8 cellular contexts compared by ENCODE assay signal in genomic region chr3:184361532-184361931, GRCh38. TPM values are rescaled to one million over a fixed set of nuclear protein-coding genes. Genes with fewer than 3 reads are reported as not detected.
DNase-seq lines count a peak whose midpoint lies in the region; ATAC-seq, FAIRE-seq and TF ChIP-seq lines count a peak whose summit lies in the region.

CLCN2 (minus strand) TSS chr3:184361605; CDS start chr3:184361479, 126 bp downstream.
POLR2H (plus strand) TSS chr3:184361710; CDS start chr3:184363493, 1,783 bp downstream.

- DNase-seq in Caki2 (ENCODE audit: low read depth) = peak; percentile 78
- DNase-seq in brain microvascular endothelial cell = no peak
- DNase-seq in immature natural killer cell = peak; percentile 45 to 48 (median 47)
- DNase-seq in small intestine = peak; percentile 68

- ATAC-seq in GM19455 (IDR thresholded peaks at IDR 0.05; ENCODE audit: unreplicated experiment) = peak; percentile 38
- no peak for ATAC-seq in HG03159 (IDR thresholded peaks at IDR 0.05; ENCODE audit: unreplicated experiment)

- peaks cover 14% of the 10 kb centered on the region for H3K27me3 ChIP-seq in HUES6 (ENCODE audit: control insufficient read depth, insufficient read depth, low read length)
- H3K27me3 ChIP-seq in SU-DHL-6 (ENCODE audit: low read length) = no peaks in the 10 kb centered on the region
- no peaks in the 10 kb centered on the region for H3K27me3 ChIP-seq in brain microvascular endothelial cell (replicated peaks)
- no peaks in the 10 kb centered on the region for H3K27me3 ChIP-seq in small intestine (ENCODE audit: control insufficient read depth in 2 of 2, insufficient read depth in 2 of 2, low read length in 2 of 2)

- H2AFZ ChIP-seq in SU-DHL-6 (ENCODE audit: low read depth, low read length, severe bottlenecking) = peak within 1 kb of the TSS; percentile 89

- H3F3A ChIP-seq in SU-DHL-6 (ENCODE audit: insufficient read depth) = no peaks in the 10 kb centered on the region

- no peaks in the 10 kb centered on the region for H3K9me2 ChIP-seq in SU-DHL-6 (replicated peaks; ENCODE audit: insufficient read depth, low read length)

- TF ChIP-seq CTCF in SU-DHL-6 (IDR thresholded peaks at IDR 0.05; ENCODE audit: insufficient read depth, low read length, poor library complexity, severe bottlenecking) (no peak), brain microvascular endothelial cell (IDR thresholded peaks at IDR 0.05; ENCODE audit: low read depth, low read length, missing control alignments) (no peak)

- H3K4me1 ChIP-seq in HUES6 (ENCODE audit: control insufficient read depth, insufficient read depth, low read length) (peaks cover 20% of the 10 kb centered on the region), small intestine (ENCODE audit: control insufficient read depth in 2 of 2, insufficient read depth in 1 of 2, low read depth in 1 of 2, low read length in 1 of 2) (peaks cover 0 to 6% of the 10 kb centered on the region in 2 donors)

- peaks cover 8 to 14% (median 13%) of the 10 kb centered on the region in 3 donors for H3K27me3 Mint-ChIP-seq in immature natural killer cell (ENCODE audit: low read depth in 3 of 3)

- peak within 1 kb of the TSS; percentile 85 for H3K4me2 ChIP-seq in SU-DHL-6 (ENCODE audit: low read depth, low read length, poor library complexity, severe bottlenecking)

- peak within 1 kb of the TSS; percentile 92 to 96 (median 94) for H3K27ac Mint-ChIP-seq in immature natural killer cell

- H3K36me3 Mint-ChIP-seq in immature natural killer cell = peaks cover 0 to 9% (median 8%) of the 10 kb centered on the region in 3 donors

- peak within 1 kb of the TSS; percentile 75 for H3K9ac ChIP-seq in HUES6 (ENCODE audit: low read length)
- peak within 1 kb of the TSS; percentile 75 for H3K9ac ChIP-seq in SU-DHL-6 (ENCODE audit: low read length)

- no peaks in the 10 kb centered on the region for H3K9me3 Mint-ChIP-seq in immature natural killer cell

- in situ Hi-C loops in Caki2 (cut with HindIII; ENCODE audit: low pct_unique_long_range_greater_than_20kb, low sequenced_read_pairs) (loop anchor here (25.0 kb wide), 1 partner anchor 176 kb away; no protein-coding TSS in a partner anchor), brain microvascular endothelial cell (cut with HindIII; ENCODE audit: low pct_ligation_motif_present, low sequenced_read_pairs) (loop anchor here (25.0 kb wide), 1 partner anchor 176 kb away; no protein-coding TSS in a partner anchor)

- peaks cover 20% of the 10 kb centered on the region for H3K79me2 ChIP-seq in SU-DHL-6 (ENCODE audit: insufficient read depth, low read length)

- no peak for FAIRE-seq in small intestine (lab: Jason Lieb, UNC)

- no peaks in the 10 kb centered on the region; the same call in 1 of the 2 replicates for H4K20me1 ChIP-seq in SU-DHL-6 (ENCODE audit: low read depth, low read length)

- H3K4me3 ChIP-seq in HUES6 (ENCODE audit: low read depth, low read length) = peak within 1 kb of the TSS; percentile 71
- H3K4me3 ChIP-seq in SU-DHL-6 (ENCODE audit: insufficient read depth, low read length, poor library complexity, severe bottlenecking) = peak within 1 kb of the TSS; percentile 71
- peak within 1 kb of the TSS; percentile 82 for H3K4me3 ChIP-seq in brain microvascular endothelial cell (ENCODE audit: low read depth, low read length)
- H3K4me3 ChIP-seq in small intestine (ENCODE audit: low read depth in 1 of 2, low read length in 2 of 2) = peak within 1 kb of the TSS; percentile 88 to 93

- H3K27ac ChIP-seq in HUES6 (ENCODE audit: low read depth, low read length) (peak within 1 kb of the TSS; percentile 36; the same call in 1 of the 2 replicates), SU-DHL-6 (ENCODE audit: low read depth, low read length) (peak within 1 kb of the TSS; percentile 83), brain microvascular endothelial cell (peak within 1 kb of the TSS; percentile 98), small intestine (ENCODE audit: low read depth in 1 of 2, low read length in 1 of 2) (peak within 1 kb of the TSS; percentile 97 to 100)

- 0 to 1% (median 1%) methylated on average over 34 to 56 of the region's 56 CpGs for WGBS in small intestine, 3 donors

- H3K4me3 Mint-ChIP-seq in immature natural killer cell = peak within 1 kb of the TSS; percentile 90 to 99 (median 96)

- H3K9me3 ChIP-seq in HUES6 (ENCODE audit: control insufficient read depth, insufficient read depth, low read depth, low read length) (no peaks in the 10 kb centered on the region), SU-DHL-6 (ENCODE audit: insufficient read depth, low read length) (no peaks in the 10 kb centered on the region), small intestine (ENCODE audit: control insufficient read depth, low read depth) (no peaks in the 10 kb centered on the region)

- H3K36me3 ChIP-seq in HUES6 (ENCODE audit: control insufficient read depth, insufficient read depth, low read length) (peaks cover 38% of the 10 kb centered on the region), SU-DHL-6 (ENCODE audit: low read length) (peaks cover 5% of the 10 kb centered on the region; the same call in 1 of the 2 replicates), brain microvascular endothelial cell (replicated peaks) (peaks cover 4% of the 10 kb centered on the region), small intestine (ENCODE audit: control insufficient read depth in 2 of 2, insufficient read depth in 2 of 2, low read length in 2 of 2) (peaks cover 2 to 3% of the 10 kb centered on the region in 2 donors)

- peaks cover 25 to 30% of the 10 kb centered on the region in 2 donors for H3K4me1 Mint-ChIP-seq in immature natural killer cell

RNA-seq across cellular contexts. Expression of gene CLCN2, which starts in this region (rescaled TPM):
- 2.0 and 20.2 TPM in 2 replicates for total RNA-seq in Caki2 (2014; rRNA removed; shearing (Covaris generic); ENCODE audit: low replicate concordance)
- polyA plus RNA-seq in immature natural killer cell (under 1 TPM in 2 of 3 donors, not detected in 1; 0.57 to 0.76 TPM), small intestine (10 to 100 TPM; 10.0 to 19.0 (median 11.6) TPM)

RNA-seq across cellular contexts. Expression of gene POLR2H, which starts in this region (rescaled TPM):
- 139 and 169 TPM in 2 replicates for total RNA-seq in Caki2 (2014; rRNA removed; shearing (Covaris generic); ENCODE audit: low replicate concordance)
- 10 to 100 TPM; 57.2 to 61.2 (median 59.5) TPM for polyA plus RNA-seq in immature natural killer cell
- polyA plus RNA-seq in small intestine = 100 to 1,000 TPM; 124 to 346 (median 258) TPM

Comparison
In these comparisons a context has a peak if more than half of its experiments do, and no peak if none do; other contexts are left out.
1. RNA of gene CLCN2 (polyA plus RNA-seq): 10.0 to 19.0 TPM in small intestine; 0.57 to 0.76 TPM in immature natural killer cell; every median in the first group is over 4 times any median in the second.
2. H3K27ac ChIP-seq: peak in every context shown above with its lines; median percentile 98 in small intestine; 98 in brain microvascular endothelial cell; 83 in SU-DHL-6; 36 in HUES6.
3. Peak in every context shown above with its lines, with median percentiles within 50 percentile points of each other: H3K4me3 ChIP-seq.